ENCODE assay signal across 8 cellular contexts in the genomic region with DNA sequence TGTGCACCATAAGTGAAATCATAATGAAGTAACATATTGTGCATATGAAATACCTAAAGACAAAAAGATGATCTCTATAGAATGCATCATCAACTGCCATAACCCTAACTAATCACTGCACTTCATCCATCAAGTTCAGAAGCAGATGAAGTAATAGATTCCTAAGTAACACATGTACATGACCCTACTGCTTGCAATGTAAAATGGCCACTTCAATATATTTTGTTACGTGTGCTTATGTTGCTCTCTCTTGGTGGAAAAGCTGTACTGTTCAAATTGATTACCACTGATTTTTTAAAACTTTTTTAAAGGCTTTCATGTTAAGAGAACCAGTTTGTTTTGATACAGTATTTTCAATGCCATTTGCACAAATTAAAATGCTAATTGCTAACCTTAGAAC.
DNase-seq lines count a peak whose midpoint lies in the region; ATAC-seq, FAIRE-seq and TF ChIP-seq lines count a peak whose summit lies in the region.

No MANE protein-coding gene starts in this region.

- no peaks in the 10 kb centered on the region for H4K20me1 ChIP-seq in H1 (replicated peaks in 1 of 2; ENCODE audit: control insufficient read depth in 1 of 2, insufficient read depth in 2 of 2, low read length in 2 of 2)

- no peak overlapping the region for H2BK5ac ChIP-seq in H1 (ENCODE audit: low read depth, low read length)

- H3K4me3 ChIP-seq in H1 (ENCODE audit: extremely low read depth in 1 of 4, insufficient read depth in 2 of 4, low read depth in 3 of 4, low read length in 4 of 4): no peak overlapping the region

- no peaks in the 10 kb centered on the region for H3K79me2 ChIP-seq in H1 (ENCODE audit: control insufficient read depth in 1 of 2, insufficient read depth in 2 of 2, low read length in 2 of 2)

- H3K27ac ChIP-seq in H1 (ENCODE audit: low read depth, low read length): no peak overlapping the region

- no peak overlapping the region for H4K5ac ChIP-seq in H1 (ENCODE audit: insufficient read length, low read depth, low read length)

- no peak for DNase-seq in GM12892 (ENCODE audit: insufficient read length)
- DNase-seq in NCI-H345 (lab: John Stamatoyannopoulos, UW): peak; percentile 28
- no peak for DNase-seq in H1 (ENCODE audit: low read depth in 1 of 2, low spot score in 2 of 2)
- DNase-seq in putamen (ENCODE audit: low spot score): peak; percentile 19
- no peak for DNase-seq in posterior cingulate gyrus
- DNase-seq in Calu3: no peak

- no peak overlapping the region for H2BK15ac ChIP-seq in H1 (ENCODE audit: low read length)

- CTCF ChIA-PET in H1 (lab: Charles Lee; ENCODE audit: partially characterized antibody): interaction anchor here (0.6 to 3.5 kb wide), 2 partner anchors 205 to 264 kb away, joined by 3 to 21 read pairs; no protein-coding TSS in a partner anchor
- CTCF ChIA-PET in Calu3 (lab: Charles Lee): no interaction called here

- no peak for TF ChIP-seq EP300 in H1 (IDR thresholded peaks at IDR 0.05; ENCODE audit: borderline replicate concordance in 1 of 2, low read depth in 2 of 2, low read length in 2 of 2)

- H3K4me2 ChIP-seq in H1 (ENCODE audit: insufficient read depth in 1 of 2, low read depth in 2 of 2, low read length in 2 of 2): no peak overlapping the region

- H3K23me2 ChIP-seq in H1 (ENCODE audit: low read depth, low read length): no peaks in the 10 kb centered on the region

- H2AFZ ChIP-seq in H1 (ENCODE audit: low read length): no peak overlapping the region

- H3K14ac ChIP-seq in H1 (ENCODE audit: insufficient read length): no peak overlapping the region

- ATAC-seq in GM21528 (IDR thresholded peaks at IDR 0.05; ENCODE audit: low FRiP score, unreplicated experiment): no peak
- ATAC-seq in GM18907 (IDR thresholded peaks at IDR 0.05; ENCODE audit: unreplicated experiment): no peak

- TF ChIP-seq POLR2A in GM12892 (IDR thresholded peaks at IDR 0.05; ENCODE audit: low read depth, low read length) (no peak), H1 (IDR thresholded peaks at IDR 0.05; ENCODE audit: control extremely low read depth in 1 of 2, low read depth in 2 of 2, low read length in 2 of 2) (no peak)

- H3K9me3 Mint-ChIP-seq in Calu3 (ENCODE audit: low read depth, unreplicated experiment): no peaks in the 10 kb centered on the region

- no peak overlapping the region for H3K23ac ChIP-seq in H1 (ENCODE audit: insufficient read length)

- intact Hi-C loops in posterior cingulate gyrus (cut with DNase I) (no loop called here), Calu3 (cut with micrococcal nuclease; ENCODE audit: unreplicated experiment) (no loop called here)

- FAIRE-seq in GM12892 (lab: Jason Lieb, UNC): peak; percentile 65
- no peak for FAIRE-seq in H1 (lab: Jason Lieb, UNC)

- peaks cover 0 to 8% (median 5%) of the 10 kb centered on the region in 4 experiments; a peak in 6 of 7 replicates for H3K27me3 ChIP-seq in H1 (replicated peaks in 1 of 4; ENCODE audit: control insufficient read depth in 3 of 4, extremely low read depth in 1 of 4, insufficient read depth in 3 of 4, low read length in 3 of 4)

- no peak overlapping the region for H3K4ac ChIP-seq in H1 (replicated peaks; ENCODE audit: insufficient read length, low read depth, low read length)

- H3K27me3 Mint-ChIP-seq in Calu3 (ENCODE audit: unreplicated experiment): no peaks in the 10 kb centered on the region

- no peaks in the 10 kb centered on the region for H3K36me3 ChIP-seq in H1 (ENCODE audit: control insufficient read depth in 2 of 4, insufficient read depth in 4 of 4, low read length in 3 of 4)

- POLR2A ChIA-PET in H1 (lab: Charles Lee; ENCODE audit: partially characterized antibody): no interaction called here

- H3K56ac ChIP-seq in H1 (replicated peaks; ENCODE audit: insufficient read length, low read depth, low read length): no peak overlapping the region

- H3K36me3 Mint-ChIP-seq in Calu3 (ENCODE audit: insufficient read depth, unreplicated experiment): peaks cover 10% of the 10 kb centered on the region

- H2BK12ac ChIP-seq in H1 (ENCODE audit: low read depth, low read length): no peak overlapping the region

- TF ChIP-seq CTCF in H1 (IDR thresholded peaks at IDR 0.05; ENCODE audit: control extremely low read depth in 1 of 3, insufficient read depth in 1 of 3, low read depth in 1 of 3, low read length in 3 of 3): peak in 1 of 3 experiments; percentile 24; a peak in 2 of 4 replicates
- no peak for TF ChIP-seq CTCF in Calu3 (IDR thresholded peaks at IDR 0.05; ENCODE audit: unreplicated experiment)

- H3K4me3 Mint-ChIP-seq in Calu3 (ENCODE audit: low read depth, unreplicated experiment): no peak overlapping the region

- no peak overlapping the region for H2BK20ac ChIP-seq in H1 (ENCODE audit: low read length)

- 82% methylated on average over 1 of the region's 1 CpG; no CpG with 5 or more reads in 1 of the 2 experiments for WGBS in H1 (ENCODE audit: extremely low coverage in 1 of 2, insufficient coverage in 1 of 2, insufficient read length in 1 of 2, insufficient replicate concordance in 2 of 2, low coverage in 1 of 2, low lambda C conversion rate in 2 of 2, missing lambda C conversion rate in 1 of 2), 2 experiments

- H4K8ac ChIP-seq in H1 (ENCODE audit: extremely low read depth, insufficient read depth, low read length): no peak overlapping the region

- no peaks in the 10 kb centered on the region for H3K79me1 ChIP-seq in H1 (ENCODE audit: low read depth, low read length)

- no peaks in the 10 kb centered on the region for H3K4me1 ChIP-seq in H1 (replicated peaks in 1 of 4; ENCODE audit: control insufficient read depth in 3 of 4, insufficient read depth in 4 of 4, low read length in 3 of 4)

- no peak overlapping the region for H3K9ac ChIP-seq in H1 (replicated peaks in 1 of 4; ENCODE audit: extremely low read depth in 1 of 4, low read depth in 3 of 4, low read length in 3 of 4)

- no peak overlapping the region for H2AK5ac ChIP-seq in H1 (ENCODE audit: low read depth, low read length)

- no TSS peak for BruUV-seq in Calu3 (replicated peaks; lab: Mats Ljungman, UMichigan)

- TF ChIP-seq RAD21 in H1 (IDR thresholded peaks at IDR 0.05 in 1 of 2, conservative IDR thresholded peaks at IDR 0.05 in 1 of 2; ENCODE audit: low read depth in 2 of 2, low read length in 2 of 2): peak; percentile 59 to 62

- H3K4me1 Mint-ChIP-seq in Calu3 (ENCODE audit: low read depth, unreplicated experiment): no peaks in the 10 kb centered on the region

- H3K18ac ChIP-seq in H1 (ENCODE audit: extremely low read depth, low read length): no peak overlapping the region

- H3K9me3 ChIP-seq in H1 (ENCODE audit: insufficient read depth in 2 of 2, low read depth in 1 of 2, low read length in 1 of 2): no peaks in the 10 kb centered on the region

- H3K27ac Mint-ChIP-seq in Calu3 (ENCODE audit: unreplicated experiment): no peak overlapping the region

- no peak overlapping the region for H2BK120ac ChIP-seq in H1 (replicated peaks; ENCODE audit: low read depth, low read length)

- no peak overlapping the region for H4K91ac ChIP-seq in H1 (replicated peaks; ENCODE audit: insufficient read length, low read length)

TF ChIP-seq in H1, 55 proteins besides CTCF, POLR2A, EP300 and RAD21:
- TF ChIP-seq TAF7 (optimal IDR thresholded peaks at IDR 0.05; ENCODE audit: borderline replicate concordance, low read depth, low read length) (no peak), YY1 (IDR thresholded peaks at IDR 0.05; ENCODE audit: low read depth, low read length) (peak; percentile 44; the same call in 1 of the 2 replicates)

Comparison
In these comparisons a context has a peak if more than half of its experiments do, and no peak if none do; other contexts are left out.
1. DNase-seq: peak in NCI-H345 (single experiment) and putamen (single experiment); none in GM12892 (single experiment), H1 (0 of 2), posterior cingulate gyrus (0 of 10) and Calu3 (single experiment).